In the genomic region with DNA sequence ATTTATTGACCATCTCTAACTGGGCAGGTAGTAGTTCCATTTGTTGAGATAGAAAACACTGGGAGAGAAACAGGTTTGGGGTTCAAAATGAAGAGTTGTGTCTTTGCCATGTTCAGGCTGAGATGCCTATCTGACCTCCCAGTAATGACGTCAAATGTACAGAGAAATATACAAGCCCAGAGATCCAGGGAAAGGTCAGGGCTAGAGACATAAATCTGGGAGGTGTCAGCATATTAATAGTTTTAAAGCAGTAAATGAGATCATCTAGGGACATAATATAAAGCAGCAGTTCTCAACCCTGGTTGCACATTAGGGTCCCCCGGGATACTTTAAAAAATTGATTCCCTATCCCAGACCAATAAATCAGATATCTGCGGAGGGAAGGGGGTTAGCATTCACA, we compare ENCODE assay signal across 26 cellular contexts.
"Had no signal": no experiment of that assay in that cellular context is flagged by ENCODE, and none has a peak within 500 bp of the region (broad histone marks: within the 10 kb centered on the region; RNA-seq: fewer than 3 reads in every experiment).

No MANE protein-coding gene starts in this region.

- H3K4me2 ChIP-seq: neural progenitor cell had no signal

- H3K9ac ChIP-seq: neural progenitor cell, parathyroid adenoma had no signal

- H3K4me3 ChIP-seq: neural progenitor cell, ovary, psoas muscle, right lobe of liver, sigmoid colon, suprapubic skin, testis, tibial artery, transverse colon, upper lobe of right lung, uterus had no signal

- H3K79me2 ChIP-seq: parathyroid adenoma had no signal

- H3K36me3 ChIP-seq: neural progenitor cell, ovary, right lobe of liver, sigmoid colon, suprapubic skin, tibial artery, transverse colon, upper lobe of right lung, uterus had no signal

- H3K4me1 ChIP-seq: neural progenitor cell, parathyroid adenoma, psoas muscle, right lobe of liver, sigmoid colon, suprapubic skin, testis, tibial artery, transverse colon, upper lobe of right lung, uterus had no signal

- H3K27ac ChIP-seq: neural progenitor cell, ovary, parathyroid adenoma, psoas muscle, right lobe of liver, sigmoid colon, suprapubic skin, testis, tibial artery, transverse colon, upper lobe of right lung, uterus had no signal

- H2AFZ ChIP-seq: neural progenitor cell, parathyroid adenoma had no signal

- H3K27me3 ChIP-seq: neural progenitor cell, ovary, right lobe of liver, sigmoid colon, suprapubic skin, testis, transverse colon, upper lobe of right lung, uterus had no signal

- FAIRE-seq: small intestine had no signal

- H3K9me3 ChIP-seq: ovary, psoas muscle, right lobe of liver, sigmoid colon, suprapubic skin, testis, tibial artery, transverse colon, upper lobe of right lung, uterus had no signal

- ATAC-seq: natural killer cell; psoas muscle; right cardiac atrium; right lobe of liver; stimulated activated effector memory CD8-positive, alpha-beta T cell treated with anti-CD3 and anti-CD28 coated beads, Interleukin-12 subunit alpha, Interleukin-12 subunit beta, amount 100 ng/mL, for 72 hours; stimulated activated naive B cell treated with anti-CD40 and anti-IgM and Interleukin-4, amounts not matched to agents 10 μg/mL and 1 μg/mL and 100 μg/mL, for 72 hours; stimulated activated naive CD8-positive, alpha-beta T cell treated with anti-CD3 and anti-CD28 coated beads, Interleukin-15, amount 100 ng/mL, for 72 hours; stimulated activated naive CD8-positive, alpha-beta T cell treated with anti-CD3 and anti-CD28 coated beads, Interleukin-15, Interleukin-2, amounts not matched to agents 100 U/mL and 50 U/mL, for 24 hours; upper lobe of right lung had no signal

- DNase-seq: natural killer cell; occipital lobe; ovary; posterior cingulate gyrus; psoas muscle; right cardiac atrium; right lobe of liver; sigmoid colon; small intestine; stimulated activated CD4-positive, alpha-beta T cell treated with anti-CD3 and anti-CD28 coated beads, Interleukin-15, amount 100 ng/mL, for 24 hours; stimulated activated CD4-positive, alpha-beta T cell treated with anti-CD3 and anti-CD28 coated beads, Interleukin-2, amount 100 ng/mL, for 24 hours; stimulated activated CD4-positive, alpha-beta T cell treated with anti-CD3 and anti-CD28 coated beads, Interleukin-2, amount 100 ng/mL, for 48 hours; stimulated activated CD4-positive, alpha-beta T cell treated with anti-CD3 and anti-CD28 coated beads, Interleukin-4, amount 100 ng/mL, for 24 hours; stimulated activated naive B cell treated with anti-CD40 and anti-IgM and Interleukin-4, amounts not matched to agents 10 μg/mL and 1 μg/mL and 100 μg/mL, for 72 hours; stimulated activated naive CD8-positive, alpha-beta T cell treated with anti-CD3 and anti-CD28 coated beads, Interleukin-15, amount 100 ng/mL, for 72 hours; stimulated activated naive CD8-positive, alpha-beta T cell treated with anti-CD3 and anti-CD28 coated beads, Interleukin-15, Interleukin-2, amounts not matched to agents 100 U/mL and 50 U/mL, for 24 hours; substantia nigra; testis; tibial artery; transverse colon; upper lobe of right lung; uterus had no signal
